11 cellular contexts compared by ENCODE assay signal in the genomic region with DNA sequence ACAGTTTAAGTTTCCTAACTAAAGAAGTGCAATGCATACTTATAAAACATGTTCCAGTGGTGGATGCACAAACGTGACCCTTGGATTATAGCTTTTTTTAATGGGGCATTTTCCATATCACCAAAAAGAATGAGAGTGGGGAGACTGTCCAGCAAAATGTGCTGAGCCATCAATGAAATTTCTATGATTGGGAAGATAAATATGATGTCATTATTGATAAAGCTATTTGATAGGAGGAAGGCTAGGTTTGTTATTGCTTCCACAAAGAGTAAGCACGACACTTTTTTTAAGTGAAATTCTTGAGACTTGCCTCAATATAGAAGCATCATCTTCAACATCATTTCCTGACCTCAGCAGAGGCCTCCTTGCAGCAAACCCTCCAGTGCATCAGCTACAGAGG.
"Had no signal": no experiment of that assay in that cellular context is flagged by ENCODE, and none has a peak within 500 bp of the region (broad histone marks: within the 10 kb centered on the region; RNA-seq: fewer than 3 reads in every experiment).

No MANE protein-coding gene starts in this region.

- H3K27ac ChIP-seq: GM23248 had no signal

- ATAC-seq: GM23338, HCT116 had no signal

- H3K9ac ChIP-seq: GM23248 had no signal

- H3K9me3 Mint-ChIP-seq: GM23338, H9, HFFc6 had no signal

- H3K36me3 ChIP-seq: HAP-1 had no signal

- H3K4me2 ChIP-seq: GM23338 had no signal

- H2AFZ ChIP-seq: GM23248, GM23338 had no signal

- H3K4me3 Mint-ChIP-seq: GM23338, H9, HFFc6 had no signal

- H3K27ac Mint-ChIP-seq: GM23338, H9, HFFc6 had no signal

- H3K9me3 ChIP-seq: HAP-1 had no signal

- FAIRE-seq: H1, H54 had no signal

- H3K4me3 ChIP-seq: GM23248, GM23338, HAP-1 had no signal

- DNase-seq: GM23248, GOT3, H7, H9, HCEC 1CT, HFFc6 had no signal

- H3K4me1 ChIP-seq: HAP-1 had no signal

- H3K4me1 Mint-ChIP-seq: GM23338, H9 had no signal
